ENCODE assay signal across 2 cellular contexts in the genomic region with DNA sequence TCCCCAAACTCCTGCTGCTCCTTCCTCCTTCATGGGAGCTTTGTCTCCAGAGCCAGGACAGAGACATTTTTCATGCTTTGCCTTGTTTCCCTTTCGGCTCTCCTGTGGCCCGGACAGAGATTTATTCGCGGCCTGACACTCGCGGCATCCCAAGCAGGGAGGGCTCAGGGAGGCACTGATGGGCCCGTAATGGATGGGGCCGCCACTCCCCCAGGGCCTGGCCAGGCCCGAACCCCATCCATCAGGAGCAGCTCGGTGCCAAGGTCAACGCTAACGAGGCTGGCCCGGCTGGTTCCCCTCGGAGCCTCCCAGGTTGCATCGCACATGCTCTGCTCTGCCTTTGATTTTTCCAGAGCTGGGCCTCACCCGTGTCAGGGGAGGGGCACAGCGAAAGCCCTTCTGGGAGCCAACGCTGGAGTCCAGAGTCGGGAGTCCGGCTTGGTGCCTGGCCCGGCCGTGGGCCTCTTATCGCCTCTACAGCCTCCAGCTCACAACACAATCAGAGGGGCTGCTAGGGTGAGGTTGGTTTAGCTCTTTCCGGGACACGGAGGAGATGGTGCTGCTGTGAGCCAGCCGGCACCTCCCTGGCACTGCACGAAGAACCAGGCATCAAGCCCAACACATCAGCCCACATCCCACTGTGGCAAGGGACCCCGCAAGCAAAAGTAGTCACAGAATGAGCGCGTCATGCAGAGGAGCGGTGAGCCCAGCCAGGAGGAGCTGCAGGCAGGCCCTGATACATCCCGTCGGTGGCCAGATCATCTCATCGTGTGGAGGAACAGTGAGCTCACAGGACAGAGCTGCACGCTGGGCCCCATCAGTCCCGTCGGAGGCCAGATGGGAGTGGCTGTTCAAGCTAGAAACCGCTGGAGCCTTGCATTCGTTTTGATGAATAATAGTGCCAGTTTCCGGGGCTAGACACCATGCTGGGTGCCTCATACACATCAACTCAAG.
TF ChIP-seq lines count a peak whose summit lies in the region.

No MANE protein-coding gene starts in this region.

TF ChIP-seq in HEK293, 187 proteins besides CTCF, POLR2A, EP300 and RAD21:
- TF ChIP-seq, protein P1, sequence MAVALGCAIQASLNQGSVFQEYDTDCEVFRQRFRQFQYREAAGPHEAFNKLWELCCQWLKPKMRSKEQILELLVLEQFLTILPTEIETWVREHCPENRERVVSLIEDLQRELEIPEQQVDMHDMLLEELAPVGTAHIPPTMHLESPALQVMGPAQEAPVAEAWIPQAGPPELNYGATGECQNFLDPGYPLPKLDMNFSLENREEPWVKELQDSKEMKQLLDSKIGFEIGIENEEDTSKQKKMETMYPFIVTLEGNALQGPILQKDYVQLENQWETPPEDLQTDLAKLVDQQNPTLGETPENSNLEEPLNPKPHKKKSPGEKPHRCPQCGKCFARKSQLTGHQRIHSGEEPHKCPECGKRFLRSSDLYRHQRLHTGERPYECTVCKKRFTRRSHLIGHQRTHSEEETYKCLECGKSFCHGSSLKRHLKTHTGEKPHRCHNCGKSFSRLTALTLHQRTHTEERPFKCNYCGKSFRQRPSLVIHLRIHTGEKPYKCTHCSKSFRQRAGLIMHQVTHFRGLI (tag by site-specific recombination; IDR thresholded peaks at IDR 0.05) = peak; percentile 89
- no peak for TF ChIP-seq ZIC2 (tag by site-specific recombination; IDR thresholded peaks at IDR 0.05)
- TF ChIP-seq, protein P2, sequence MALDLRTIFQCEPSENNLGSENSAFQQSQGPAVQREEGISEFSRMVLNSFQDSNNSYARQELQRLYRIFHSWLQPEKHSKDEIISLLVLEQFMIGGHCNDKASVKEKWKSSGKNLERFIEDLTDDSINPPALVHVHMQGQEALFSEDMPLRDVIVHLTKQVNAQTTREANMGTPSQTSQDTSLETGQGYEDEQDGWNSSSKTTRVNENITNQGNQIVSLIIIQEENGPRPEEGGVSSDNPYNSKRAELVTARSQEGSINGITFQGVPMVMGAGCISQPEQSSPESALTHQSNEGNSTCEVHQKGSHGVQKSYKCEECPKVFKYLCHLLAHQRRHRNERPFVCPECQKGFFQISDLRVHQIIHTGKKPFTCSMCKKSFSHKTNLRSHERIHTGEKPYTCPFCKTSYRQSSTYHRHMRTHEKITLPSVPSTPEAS (tag by site-specific recombination; IDR thresholded peaks at IDR 0.05) = no peak

TF ChIP-seq in H1, 55 proteins besides CTCF, POLR2A, EP300 and RAD21:
- TF ChIP-seq EGR1 (IDR thresholded peaks at IDR 0.05; ENCODE audit: borderline replicate concordance, low read depth, low read length) = no peak
- TF ChIP-seq HDAC6 (IDR thresholded peaks at IDR 0.05; ENCODE audit: low read depth, low read length) = no peak
- TF ChIP-seq RFX5 (IDR thresholded peaks at IDR 0.05; ENCODE audit: borderline replicate concordance, low read depth, low read length) = no peak
- no peak for TF ChIP-seq JUND (IDR thresholded peaks at IDR 0.05; ENCODE audit: low read length)
